ENCODE assay signal across 8 cellular contexts in genomic region chr21:41612674-41613250, GRCh38.
A peak's percentile ranks its signal among the peaks of the same experiment; 100 is the strongest.
DNase-seq lines count a peak whose midpoint lies in the region; ATAC-seq and TF ChIP-seq lines count a peak whose summit lies in the region.

No MANE protein-coding gene starts in this region.

- intact Hi-C loops in activated CD4-positive, alpha-beta T cell treated with anti-CD3 and anti-CD28 coated beads for 36 hours (cut with DNase I, micrococcal nuclease) = loop anchor here (1.0 to 5.0 kb wide), 5 partner anchors 166 to 505 kb away; no protein-coding TSS in a partner anchor
- intact Hi-C loops in left cardiac atrium (cut with DNase I) (loop anchor here (1.0 to 10.0 kb wide), 3 partner anchors 155 to 502 kb away; partner anchors contain the start of gene RIPK4 (in 1 of the 2)), psoas muscle (cut with DNase I) (loop anchor here in 1 of 2 donors (5.0 kb wide), 2 partner anchors 165 to 505 kb away; no protein-coding TSS in a partner anchor)

- H3K36me3 ChIP-seq in psoas muscle (ENCODE audit: insufficient read depth in 1 of 2, low read depth in 1 of 2) = no peaks in the 10 kb centered on the region

- H3K36me3 Mint-ChIP-seq in activated CD4-positive, alpha-beta T cell treated with anti-CD3 and anti-CD28 coated beads for 36 hours (ENCODE audit: low read depth) = no peaks in the 10 kb centered on the region

- CTCF ChIA-PET in activated CD4-positive, alpha-beta T cell treated with anti-CD3 and anti-CD28 coated beads for 36 hours (lab: Charles Lee) = interaction anchor here (0.6 to 1.3 kb wide), 9 partner anchors 9 to 536 kb away, joined by 3 to 9 read pairs (median 3); no protein-coding TSS in a partner anchor

- no peaks in the 10 kb centered on the region for H3K9me3 Mint-ChIP-seq in activated CD4-positive, alpha-beta T cell treated with anti-CD3 and anti-CD28 coated beads for 36 hours (ENCODE audit: low read depth)

- ATAC-seq in activated CD4-positive, alpha-beta T cell treated with anti-CD3 and anti-CD28 coated beads for 36 hours = peak; percentile 74
- peak; percentile 82 to 93 for ATAC-seq in left cardiac atrium
- ATAC-seq in psoas muscle = peak; percentile 63 to 87 (median 77)

- H3K4me1 ChIP-seq in psoas muscle = no peaks in the 10 kb centered on the region

- H3K27ac Mint-ChIP-seq in activated CD4-positive, alpha-beta T cell treated with anti-CD3 and anti-CD28 coated beads for 36 hours = no peak overlapping the region

- DNase-seq in activated CD4-positive, alpha-beta T cell treated with anti-CD3 and anti-CD28 coated beads for 36 hours = peak; percentile 60
- no peak for DNase-seq in activated CD4-positive, alpha-beta T cell treated with anti-CD3 and anti-CD28 coated beads, Interleukin-2, amount 50 U/mL, for 4 hours
- DNase-seq in NCI-H2196 treated with DMSO at 0.1 percent for 48 hours (lab: John Stamatoyannopoulos, UW; ENCODE audit: unreplicated experiment) (peak; percentile 36), amygdala (lab: John Stamatoyannopoulos, UW) (peak in 53 of 56 donors; percentile 7 to 83 (median 57)), left cardiac atrium (peak; percentile 83), psoas muscle (peak; percentile 83 to 90), cerebellar nuclear complex (lab: John Stamatoyannopoulos, UW) (no peak), activated gamma-delta T cell (lab: John Stamatoyannopoulos, UW) (no peak)

- no peak overlapping the region for H3K4me3 ChIP-seq in psoas muscle

- H3K27me3 ChIP-seq in psoas muscle (ENCODE audit: insufficient read depth in 3 of 3, low read length in 2 of 3) = peaks cover 0 to 38% (median 8%) of the 10 kb centered on the region in 3 donors

- 5 to 9% (median 8%) methylated on average over 15 of the region's 15 CpGs for WGBS in psoas muscle, 3 donors

- TF ChIP-seq CTCF in psoas muscle (IDR thresholded peaks at IDR 0.05) = peak; percentile 39

- POLR2A ChIA-PET in activated CD4-positive, alpha-beta T cell treated with anti-CD3 and anti-CD28 coated beads for 36 hours (lab: Charles Lee) = no interaction called here

- peak overlapping the region; percentile 21 for H3K27ac ChIP-seq in psoas muscle

- peaks cover 11% of the 10 kb centered on the region for H3K27me3 Mint-ChIP-seq in activated CD4-positive, alpha-beta T cell treated with anti-CD3 and anti-CD28 coated beads for 36 hours

- H3K4me3 Mint-ChIP-seq in activated CD4-positive, alpha-beta T cell treated with anti-CD3 and anti-CD28 coated beads for 36 hours = no peak overlapping the region

- H3K4me1 Mint-ChIP-seq in activated CD4-positive, alpha-beta T cell treated with anti-CD3 and anti-CD28 coated beads for 36 hours = no peaks in the 10 kb centered on the region

- H3K9me3 ChIP-seq in psoas muscle = no peaks in the 10 kb centered on the region

Comparison
In these comparisons a context has a peak if more than half of its experiments do, and no peak if none do; other contexts are left out.
1. DNase-seq: peak in activated CD4-positive, alpha-beta T cell treated with anti-CD3 and anti-CD28 coated beads for 36 hours (single experiment), NCI-H2196 treated with DMSO at 0.1 percent for 48 hours (single experiment), amygdala (53 of 56), left cardiac atrium (single experiment) and psoas muscle (2 of 2); none in activated CD4-positive, alpha-beta T cell treated with anti-CD3 and anti-CD28 coated beads, Interleukin-2, amount 50 U/mL, for 4 hours (0 of 2), cerebellar nuclear complex (0 of 2) and activated gamma-delta T cell (single experiment).
2. Peak in every context shown above with its lines, with median percentiles within 50 percentile points of each other: ATAC-seq.